Comparison of ENCODE assay signal across 10 cellular contexts in the genomic region with DNA sequence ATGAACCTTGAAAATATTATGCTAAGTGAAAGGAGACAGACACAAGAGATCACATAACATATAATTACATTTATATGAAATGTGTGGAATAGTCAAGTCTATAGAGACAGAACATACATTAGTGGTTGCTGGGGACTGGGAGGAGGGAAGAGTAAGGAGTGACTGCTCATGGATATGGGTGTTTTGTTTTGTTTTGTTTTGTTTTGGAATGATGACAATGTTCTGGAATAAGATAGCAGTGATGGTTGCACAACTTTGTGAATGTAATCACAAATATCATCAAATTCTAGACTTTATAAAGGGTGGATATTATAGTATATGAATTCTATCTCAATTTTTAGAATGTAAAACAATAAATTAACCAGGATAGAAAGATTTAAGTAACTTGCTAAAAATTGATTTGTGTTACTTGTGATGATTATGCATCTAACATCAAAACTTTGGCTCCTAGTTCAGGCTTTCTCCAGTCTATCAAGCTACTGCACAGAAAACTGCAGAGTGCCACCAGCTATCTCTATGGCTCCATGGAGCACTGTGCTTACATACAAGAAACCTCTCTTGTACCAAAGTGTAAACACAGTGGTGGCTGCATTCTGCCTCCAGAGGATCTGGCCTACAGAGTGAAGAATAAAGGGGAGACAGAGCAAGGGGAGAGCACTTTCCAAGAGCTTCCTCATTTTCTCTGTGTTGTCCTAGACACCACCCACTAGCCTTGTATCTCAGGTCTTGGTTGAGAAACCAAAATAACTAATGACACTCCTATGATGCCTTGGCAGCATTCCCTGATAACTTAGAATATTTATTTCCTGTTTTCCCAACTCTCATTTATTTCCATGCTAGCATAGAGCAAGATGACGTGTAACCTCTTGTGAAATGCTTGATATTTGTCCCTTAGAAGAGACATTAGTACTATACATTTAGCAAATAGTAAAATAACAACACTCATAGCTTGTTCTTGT. TPM values are rescaled to one million over a fixed set of nuclear protein-coding genes. Genes with fewer than 3 reads are reported as not detected.
DNase-seq lines count a peak whose midpoint lies in the region; TF ChIP-seq lines count a peak whose summit lies in the region.
"Had no signal": no experiment of that assay in that cellular context is flagged by ENCODE, and none has a peak within 500 bp of the region (broad histone marks: within the 10 kb centered on the region; RNA-seq: fewer than 3 reads in every experiment).

No MANE protein-coding gene starts in this region.

- H3K27ac ChIP-seq in right atrium auricular region: peak overlapping the region; percentile 40 to 68

- H3K4me3 ChIP-seq in right atrium auricular region: no peak overlapping the region
- H3K4me3 ChIP-seq in skeletal muscle satellite cell (ENCODE audit: low read length): peak overlapping the region; percentile 25

- H3K27me3 ChIP-seq in right atrium auricular region (no peaks in the 10 kb centered on the region), skeletal muscle satellite cell (ENCODE audit: control insufficient read depth, insufficient read depth, low read length) (no peaks in the 10 kb centered on the region)

- peak overlapping the region; percentile 88 for H3K9ac ChIP-seq in skeletal muscle satellite cell (ENCODE audit: low read depth, low read length)

- DNase-seq in GM04504 (ENCODE audit: low read depth): peak; percentile 89
- peak; percentile 50 for DNase-seq in astrocyte of the hippocampus (ENCODE audit: low read depth, low spot score)
- no peak for DNase-seq in right atrium auricular region (ENCODE audit: low spot score)
- DNase-seq in SKM-1 treated with dmso at 0.1 percent for 144 hours (lab: John Stamatoyannopoulos, UW; ENCODE audit: unreplicated experiment): no peak
- no peak for DNase-seq in activated CD8-positive, alpha-beta memory T cell treated with anti-CD3 and anti-CD28 coated beads for 24 hours
- no peak for DNase-seq in NCI-H1417 treated with DMSO at 0.1 percent for 48 hours (lab: John Stamatoyannopoulos, UW)
- DNase-seq in NAMALWA (ENCODE audit: low spot score): no peak
- DNase-seq: activated CD4-positive, alpha-beta memory T cell treated with anti-CD3 and anti-CD28 coated beads for 36 hours; endodermal cell had no signal

- no peak for TF ChIP-seq CTCF in right atrium auricular region (IDR thresholded peaks at IDR 0.05)

- H3K4me2 ChIP-seq in skeletal muscle satellite cell (ENCODE audit: low read length): peak overlapping the region; percentile 75

- H3K4me1 ChIP-seq in right atrium auricular region (peaks cover 0 to 27% of the 10 kb centered on the region in 2 donors), skeletal muscle satellite cell (ENCODE audit: control insufficient read depth, insufficient read depth, low read length) (peaks cover 37% of the 10 kb centered on the region)

- no peaks in the 10 kb centered on the region for H3K9me3 ChIP-seq in right atrium auricular region
- no peaks in the 10 kb centered on the region for H3K9me3 ChIP-seq in skeletal muscle satellite cell (replicated peaks; ENCODE audit: low read length)

- H3K36me3 ChIP-seq in right atrium auricular region (no peaks in the 10 kb centered on the region), skeletal muscle satellite cell (ENCODE audit: insufficient read depth, low read length) (no peaks in the 10 kb centered on the region)

RNA-seq across cellular contexts. Expression of gene PHLDB2, which starts 57.1 kb away (rescaled TPM):
- 10 to 100 TPM; 20.2 to 48.1 TPM for total RNA-seq in right atrium auricular region
- 31.7 and 36.0 TPM in 2 replicates for total RNA-seq in skeletal muscle satellite cell (2012; rRNA removed)

Comparison
In these comparisons a context has a peak if more than half of its experiments do, and no peak if none do; other contexts are left out.
1. DNase-seq: peak in GM04504 (single experiment) and astrocyte of the hippocampus (single experiment); none in right atrium auricular region (single experiment), SKM-1 treated with dmso at 0.1 percent for 144 hours (single experiment), activated CD8-positive, alpha-beta memory T cell treated with anti-CD3 and anti-CD28 coated beads for 24 hours (single experiment), NCI-H1417 treated with DMSO at 0.1 percent for 48 hours (single experiment) and NAMALWA (single experiment).